8 cellular contexts compared by ENCODE assay signal in genomic region chr5:102971693-102972293, GRCh38.
A peak's percentile ranks its signal among the peaks of the same experiment; 100 is the strongest.
DNase-seq lines count a peak whose midpoint lies in the region; ATAC-seq and TF ChIP-seq lines count a peak whose summit lies in the region.

No MANE protein-coding gene starts in this region.

- CTCF ChIA-PET in Calu3 (lab: Charles Lee): interaction anchor here (3.2 kb wide), 1 partner anchor 290 kb away, joined by 9 read pairs; no protein-coding TSS in a partner anchor

- H3K27ac ChIP-seq in brain microvascular endothelial cell (no peak overlapping the region), lower lobe of right lung (no peak overlapping the region)

- intact Hi-C loops in lower lobe of right lung (cut with DNase I) (no loop called here), Calu3 (cut with micrococcal nuclease; ENCODE audit: unreplicated experiment) (loop anchor here (2.0 to 5.0 kb wide), 3 partner anchors 166 to 289 kb away; no protein-coding TSS in a partner anchor)

- no peak for DNase-seq in activated naive CD4-positive, alpha-beta T cell treated with anti-CD3 and anti-CD28 coated beads, Interleukin-2, amount 50 U/mL, for 72 hours (ENCODE audit: low spot score in 2 of 2)
- DNase-seq in Jurkat, Clone E6-1 (ENCODE audit: low read depth, low spot score): peak; percentile 9
- DNase-seq in brain microvascular endothelial cell (no peak), lower lobe of right lung (no peak), Calu3 (no peak), cerebellar nuclear complex (lab: John Stamatoyannopoulos, UW) (no peak), NCI-H510A (lab: John Stamatoyannopoulos, UW) (no peak)

- H3K9me3 Mint-ChIP-seq in activated naive CD4-positive, alpha-beta T cell treated with anti-CD3 and anti-CD28 coated beads, Interleukin-2, amount 50 U/mL, for 24 hours: no peaks in the 10 kb centered on the region
- no peaks in the 10 kb centered on the region for H3K9me3 Mint-ChIP-seq in activated naive CD4-positive, alpha-beta T cell treated with anti-CD3 and anti-CD28 coated beads, Interleukin-2, amount 50 U/mL, for 72 hours
- H3K9me3 Mint-ChIP-seq in Calu3 (ENCODE audit: low read depth, unreplicated experiment): no peaks in the 10 kb centered on the region

- peak overlapping the region; percentile 36 for H3K27ac Mint-ChIP-seq in activated naive CD4-positive, alpha-beta T cell treated with anti-CD3 and anti-CD28 coated beads, Interleukin-2, amount 50 U/mL, for 24 hours
- no peak overlapping the region for H3K27ac Mint-ChIP-seq in activated naive CD4-positive, alpha-beta T cell treated with anti-CD3 and anti-CD28 coated beads, Interleukin-2, amount 50 U/mL, for 72 hours
- H3K27ac Mint-ChIP-seq in Calu3 (ENCODE audit: unreplicated experiment): no peak overlapping the region

- no peak overlapping the region for H3K4me3 Mint-ChIP-seq in activated naive CD4-positive, alpha-beta T cell treated with anti-CD3 and anti-CD28 coated beads, Interleukin-2, amount 50 U/mL, for 24 hours
- no peak overlapping the region for H3K4me3 Mint-ChIP-seq in Calu3 (ENCODE audit: low read depth, unreplicated experiment)

- no peaks in the 10 kb centered on the region for H3K4me1 Mint-ChIP-seq in activated naive CD4-positive, alpha-beta T cell treated with anti-CD3 and anti-CD28 coated beads, Interleukin-2, amount 50 U/mL, for 24 hours
- no peaks in the 10 kb centered on the region for H3K4me1 Mint-ChIP-seq in Calu3 (ENCODE audit: low read depth, unreplicated experiment)

- no peak overlapping the region for H3K4me3 ChIP-seq in Jurkat, Clone E6-1 (ENCODE audit: low read length)
- H3K4me3 ChIP-seq in brain microvascular endothelial cell (ENCODE audit: low read depth, low read length) (no peak overlapping the region), lower lobe of right lung (no peak overlapping the region)

- no peaks in the 10 kb centered on the region for H3K36me3 Mint-ChIP-seq in activated naive CD4-positive, alpha-beta T cell treated with anti-CD3 and anti-CD28 coated beads, Interleukin-2, amount 50 U/mL, for 24 hours
- no peaks in the 10 kb centered on the region for H3K36me3 Mint-ChIP-seq in activated naive CD4-positive, alpha-beta T cell treated with anti-CD3 and anti-CD28 coated beads, Interleukin-2, amount 50 U/mL, for 72 hours
- no peaks in the 10 kb centered on the region for H3K36me3 Mint-ChIP-seq in Calu3 (ENCODE audit: insufficient read depth, unreplicated experiment)

- no peaks in the 10 kb centered on the region for H3K9me3 ChIP-seq in lower lobe of right lung

- ATAC-seq in activated naive CD4-positive, alpha-beta T cell treated with anti-CD3 and anti-CD28 coated beads, Interleukin-2, amount 50 U/mL, for 72 hours: no peak
- no peak for ATAC-seq in lower lobe of right lung

- no TSS peak for BruUV-seq in Calu3 (replicated peaks; lab: Mats Ljungman, UMichigan)

- TF ChIP-seq CTCF in brain microvascular endothelial cell (IDR thresholded peaks at IDR 0.05; ENCODE audit: low read depth, low read length, missing control alignments): peak; percentile 58
- peak; percentile 47 for TF ChIP-seq CTCF in lower lobe of right lung (IDR thresholded peaks at IDR 0.05)
- no peak for TF ChIP-seq CTCF in Calu3 (IDR thresholded peaks at IDR 0.05; ENCODE audit: unreplicated experiment)

- H3K27me3 ChIP-seq in brain microvascular endothelial cell (replicated peaks) (no peaks in the 10 kb centered on the region), lower lobe of right lung (ENCODE audit: low read depth) (no peaks in the 10 kb centered on the region)

- H3K36me3 ChIP-seq in brain microvascular endothelial cell (replicated peaks) (no peaks in the 10 kb centered on the region), lower lobe of right lung (no peaks in the 10 kb centered on the region)

- in situ Hi-C loops in brain microvascular endothelial cell (cut with HindIII; ENCODE audit: low pct_ligation_motif_present, low sequenced_read_pairs): no loop called here

- no peaks in the 10 kb centered on the region for H3K27me3 Mint-ChIP-seq in activated naive CD4-positive, alpha-beta T cell treated with anti-CD3 and anti-CD28 coated beads, Interleukin-2, amount 50 U/mL, for 24 hours
- H3K27me3 Mint-ChIP-seq in Calu3 (ENCODE audit: unreplicated experiment): no peaks in the 10 kb centered on the region

- peaks cover 8% of the 10 kb centered on the region for H3K4me1 ChIP-seq in lower lobe of right lung
